In genomic region chr4:20995015-20995414, GRCh38 we compare ENCODE assay signal across 22 cellular contexts.
DNase-seq lines count a peak whose midpoint lies in the region; ATAC-seq, FAIRE-seq and TF ChIP-seq lines count a peak whose summit lies in the region.
"Had no signal": no experiment of that assay in that cellular context is flagged by ENCODE, and none has a peak within 500 bp of the region (broad histone marks: within the 10 kb centered on the region; RNA-seq: fewer than 3 reads in every experiment).

No MANE protein-coding gene starts in this region.

- no peaks in the 10 kb centered on the region for H3K36me3 Mint-ChIP-seq in activated CD8-positive, alpha-beta T cell treated with anti-CD3 and anti-CD28 coated beads, Interleukin-2, amount 10 ng/mL, durations not matched to agents 7 days and 5 days (ENCODE audit: low read depth)
- H3K36me3 Mint-ChIP-seq: CD4-positive, alpha-beta memory T cell had no signal

- H3K4me3 Mint-ChIP-seq in activated CD8-positive, alpha-beta T cell treated with anti-CD3 and anti-CD28 coated beads, Interleukin-2, amount 10 ng/mL, durations not matched to agents 7 days and 5 days: no peak overlapping the region
- H3K4me3 Mint-ChIP-seq: CD4-positive, alpha-beta memory T cell had no signal

- TF ChIP-seq POLR2A in K562 (conservative IDR thresholded peaks at IDR 0.05): no peak

- intact Hi-C loops in K562 (cut with micrococcal nuclease): no loop called here

- no peaks in the 10 kb centered on the region for H3K27me3 Mint-ChIP-seq in activated CD8-positive, alpha-beta T cell treated with anti-CD3 and anti-CD28 coated beads, Interleukin-2, amount 10 ng/mL, durations not matched to agents 7 days and 5 days (ENCODE audit: low read depth)
- H3K27me3 Mint-ChIP-seq: CD4-positive, alpha-beta memory T cell had no signal

- H3K27me3 ChIP-seq in K562 (ENCODE audit: control insufficient read depth in 2 of 2, insufficient read depth in 2 of 2, low read length in 2 of 2): no peaks in the 10 kb centered on the region

- H4K20me1 ChIP-seq in K562 (replicated peaks; ENCODE audit: control insufficient read depth, insufficient read depth, low read length): no peaks in the 10 kb centered on the region

- H3K4me3 ChIP-seq in K562: no peak overlapping the region
- H3K4me3 ChIP-seq: A549, GM12878 had no signal

- H3K4me1 Mint-ChIP-seq in activated CD8-positive, alpha-beta T cell treated with anti-CD3 and anti-CD28 coated beads, Interleukin-2, amount 10 ng/mL, durations not matched to agents 7 days and 5 days (ENCODE audit: low read depth): no peaks in the 10 kb centered on the region

- no peaks in the 10 kb centered on the region for H3K9me1 ChIP-seq in K562 (ENCODE audit: control insufficient read depth, insufficient read depth, low read length)

- CTCF ChIA-PET in K562 (lab: Yijun Ruan, JAX; ENCODE audit: low intra/inter-chr PET ratio): no interaction called here
- CTCF ChIA-PET in activated CD8-positive, alpha-beta T cell treated with anti-CD3 and anti-CD28 coated beads, Interleukin-2, amount 10 ng/mL, durations not matched to agents 7 days and 5 days (lab: Charles Lee): no interaction called here

- TF ChIP-seq CTCF in 22Rv1 (IDR thresholded peaks at IDR 0.05) (no peak), K562 (IDR thresholded peaks at IDR 0.05 in 2 of 3, conservative IDR thresholded peaks at IDR 0.05 in 1 of 3; ENCODE audit: insufficient read depth in 2 of 3, low read depth in 1 of 3, low read length in 3 of 3) (no peak)

- peak overlapping the region; percentile 65 for H3K27ac ChIP-seq in 22Rv1
- no peak overlapping the region for H3K27ac ChIP-seq in K562 (ENCODE audit: extremely low read depth, low read depth, low read length)
- H3K27ac ChIP-seq: A549 had no signal

- no TSS peak for BruUV-seq in K562 (replicated peaks; lab: Mats Ljungman, UMichigan)

- H3K9me3 Mint-ChIP-seq in activated CD8-positive, alpha-beta T cell treated with anti-CD3 and anti-CD28 coated beads, Interleukin-2, amount 10 ng/mL, durations not matched to agents 7 days and 5 days (ENCODE audit: insufficient read depth): peaks cover 11% of the 10 kb centered on the region

- no peak overlapping the region for H2AFZ ChIP-seq in K562 (ENCODE audit: low read depth, low read length)

- 0% methylated on average over 3 of the region's 3 CpGs for WGBS in K562 (ENCODE audit: insufficient coverage, low coverage, missing lambda C conversion rate)

- TF ChIP-seq RAD21 in K562 (CRISPR knock-in tag; conservative IDR thresholded peaks at IDR 0.05 in 1 of 2, IDR thresholded peaks at IDR 0.05 in 1 of 2): no peak

- ATAC-seq in K562 (no peak), GM21423 (IDR thresholded peaks at IDR 0.05; ENCODE audit: unreplicated experiment) (no peak)
- no peak for ATAC-seq in activated CD8-positive, alpha-beta T cell treated with anti-CD3 and anti-CD28 coated beads, Interleukin-2, amount 10 ng/mL, durations not matched to agents 7 days and 5 days
- ATAC-seq: A549, GM12878 had no signal

- in situ Hi-C loops in K562 (cut with MboI): no loop called here

- POLR2A ChIA-PET in K562 (lab: Yijun Ruan, JAX): no interaction called here
- POLR2A ChIA-PET in activated CD8-positive, alpha-beta T cell treated with anti-CD3 and anti-CD28 coated beads, Interleukin-2, amount 10 ng/mL, durations not matched to agents 7 days and 5 days (lab: Charles Lee): no interaction called here

- DNase-seq in DMS53 (lab: John Stamatoyannopoulos, UW): peak; percentile 8
- no peak for DNase-seq in DMS53 treated with DMSO at 0.1 percent for 48 hours (lab: John Stamatoyannopoulos, UW; ENCODE audit: unreplicated experiment)
- DNase-seq in NCI-H2227 treated with DMSO at 0.1 percent for 48 hours (lab: John Stamatoyannopoulos, UW): peak; percentile 28
- DNase-seq in K562 (ENCODE audit: extremely low read depth in 1 of 4, low spot score in 3 of 4): no peak
- no peak for DNase-seq in activated CD8-positive, alpha-beta T cell treated with anti-CD3 and anti-CD28 coated beads, Interleukin-2, amount 10 ng/mL, durations not matched to agents 7 days and 5 days
- DNase-seq: 8988T; ACHN; AML-193; C1 segment of cervical spinal cord; Calu3; CD4-positive, alpha-beta memory T cell; COR-L47; DMS79; EL; GDM1; H7; HCEC 1CT had no signal

- H3K27ac Mint-ChIP-seq in activated CD8-positive, alpha-beta T cell treated with anti-CD3 and anti-CD28 coated beads, Interleukin-2, amount 10 ng/mL, durations not matched to agents 7 days and 5 days: no peak overlapping the region
- H3K27ac Mint-ChIP-seq: CD4-positive, alpha-beta memory T cell had no signal

- TF ChIP-seq EP300 in K562 (IDR thresholded peaks at IDR 0.05; ENCODE audit: low read length): no peak

- no peaks in the 10 kb centered on the region for H3K36me3 ChIP-seq in K562 (ENCODE audit: control insufficient read depth, insufficient read depth, low read length)

- no peaks in the 10 kb centered on the region for H3K9me3 ChIP-seq in K562 (replicated peaks; ENCODE audit: control insufficient read depth, insufficient read depth, low read depth, low read length)
- H3K9me3 ChIP-seq: A549 had no signal

- no peak overlapping the region for H3K9ac ChIP-seq in K562 (ENCODE audit: insufficient read depth in 1 of 2, low read depth in 2 of 2, low read length in 2 of 2)

- FAIRE-seq in K562 (lab: Jason Lieb, UNC): no peak
- FAIRE-seq: A549, GM12878, H1 had no signal

- no peaks in the 10 kb centered on the region for H3K4me1 ChIP-seq in K562 (replicated peaks in 1 of 2; ENCODE audit: control insufficient read depth in 2 of 2, insufficient read depth in 2 of 2, low read length in 2 of 2)
- H3K4me1 ChIP-seq: A549 had no signal

- no peak overlapping the region for H3K4me2 ChIP-seq in K562 (ENCODE audit: insufficient read depth, low read length)
- H3K4me2 ChIP-seq: A549 had no signal

- no peaks in the 10 kb centered on the region for H3K79me2 ChIP-seq in K562 (ENCODE audit: control insufficient read depth, insufficient read depth, low read length)

TF ChIP-seq in K562, 482 proteins besides CTCF, POLR2A, EP300 and RAD21 (continues in another document):
- TF ChIP-seq SNIP1 (IDR thresholded peaks at IDR 0.05; ENCODE audit: low read depth): no peak
- no peak for TF ChIP-seq ARNT (IDR thresholded peaks at IDR 0.05)
- TF ChIP-seq NFIC (IDR thresholded peaks at IDR 0.05): peak; percentile 93
- no peak for TF ChIP-seq TSC22D4 (tag; IDR thresholded peaks at IDR 0.05)
- TF ChIP-seq RB1 (IDR thresholded peaks at IDR 0.05; ENCODE audit: low read depth): no peak
- no peak for TF ChIP-seq ZNF592 (IDR thresholded peaks at IDR 0.05)
- TF ChIP-seq IRF2 (CRISPR knock-in tag; IDR thresholded peaks at IDR 0.05): no peak
- TF ChIP-seq NFIX (CRISPR knock-in tag; IDR thresholded peaks at IDR 0.05; ENCODE audit: low read depth): peak; percentile 82
- TF ChIP-seq NFATC3 (IDR thresholded peaks at IDR 0.05): no peak
- TF ChIP-seq NFE2L1 (tag; IDR thresholded peaks at IDR 0.05; ENCODE audit: borderline replicate concordance, low read depth): no peak
- TF ChIP-seq ZNF277 (CRISPR knock-in tag; IDR thresholded peaks at IDR 0.05; ENCODE audit: borderline replicate concordance): no peak
- no peak for TF ChIP-seq VEZF1 (CRISPR knock-in tag; IDR thresholded peaks at IDR 0.05)

Comparison
In these comparisons a context has a peak if more than half of its experiments do, and no peak if none do; other contexts are left out.
1. DNase-seq: peak in DMS53 (single experiment) and NCI-H2227 treated with DMSO at 0.1 percent for 48 hours (single experiment); none in DMS53 treated with DMSO at 0.1 percent for 48 hours (single experiment), K562 (0 of 4) and activated CD8-positive, alpha-beta T cell treated with anti-CD3 and anti-CD28 coated beads, Interleukin-2, amount 10 ng/mL, durations not matched to agents 7 days and 5 days (single experiment).